In genomic region chr20:13638496-13639477, GRCh38 we compare ENCODE assay signal across 8 cellular contexts. TPM values are rescaled to one million over a fixed set of nuclear protein-coding genes. Genes with fewer than 3 reads are reported as not detected.
DNase-seq lines count a peak whose midpoint lies in the region; ATAC-seq and TF ChIP-seq lines count a peak whose summit lies in the region.

A gene with protein sequence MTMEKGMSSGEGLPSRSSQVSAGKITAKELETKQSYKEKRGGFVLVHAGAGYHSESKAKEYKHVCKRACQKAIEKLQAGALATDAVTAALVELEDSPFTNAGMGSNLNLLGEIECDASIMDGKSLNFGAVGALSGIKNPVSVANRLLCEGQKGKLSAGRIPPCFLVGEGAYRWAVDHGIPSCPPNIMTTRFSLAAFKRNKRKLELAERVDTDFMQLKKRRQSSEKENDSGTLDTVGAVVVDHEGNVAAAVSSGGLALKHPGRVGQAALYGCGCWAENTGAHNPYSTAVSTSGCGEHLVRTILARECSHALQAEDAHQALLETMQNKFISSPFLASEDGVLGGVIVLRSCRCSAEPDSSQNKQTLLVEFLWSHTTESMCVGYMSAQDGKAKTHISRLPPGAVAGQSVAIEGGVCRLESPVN (minus strand): TSS chr20:13638932. CDS start chr20:13630078, 8,854 bp downstream.

- no peaks in the 10 kb centered on the region for H3K27me3 ChIP-seq in ascending aorta
- H3K27me3 ChIP-seq in right cardiac atrium (ENCODE audit: control insufficient read depth, insufficient read depth): no peaks in the 10 kb centered on the region
- H3K27me3 ChIP-seq in vagina: no peaks in the 10 kb centered on the region

- 1% methylated on average over 59 of the region's 59 CpGs for WGBS in right cardiac atrium

- peak within 1 kb of the TSS; percentile 80 for H3K27ac Mint-ChIP-seq in T-helper 17 cell

- ATAC-seq in HG02885 (IDR thresholded peaks at IDR 0.05; ENCODE audit: poor library complexity, unreplicated experiment) (peak; percentile 100), T-helper 17 cell (peak; percentile 100), right cardiac atrium (peak; percentile 100)

- intact Hi-C loops in ascending aorta (cut with DNase I) (loop anchor here (5.0 kb wide), 1 partner anchor 34 kb away; no protein-coding TSS in a partner anchor), right cardiac atrium (cut with DNase I) (no loop called here), vagina (cut with DNase I) (no loop called here)

- H3K4me1 ChIP-seq in ascending aorta: peaks cover 0 to 7% of the 10 kb centered on the region in 2 donors
- no peaks in the 10 kb centered on the region for H3K4me1 ChIP-seq in right cardiac atrium (ENCODE audit: control insufficient read depth, insufficient read depth, low read length)
- H3K4me1 ChIP-seq in vagina: peaks cover 9% of the 10 kb centered on the region

- peak; percentile 75 for TF ChIP-seq POLR2A in GM15510 (IDR thresholded peaks at IDR 0.05; ENCODE audit: borderline replicate concordance, extremely low read depth, insufficient read length)
- TF ChIP-seq POLR2A in vagina (IDR thresholded peaks at IDR 0.05): peak in 1 of 2 donors; percentile 32

- H3K4me1 Mint-ChIP-seq in T-helper 17 cell: peaks cover 14% of the 10 kb centered on the region

- H3K36me3 Mint-ChIP-seq in T-helper 17 cell (ENCODE audit: low read depth): peaks cover 2% of the 10 kb centered on the region

- H3K27ac ChIP-seq in ascending aorta (peak within 1 kb of the TSS; percentile 74 to 77), right cardiac atrium (ENCODE audit: low read length) (peak within 1 kb of the TSS; percentile 22), vagina (peak within 1 kb of the TSS; percentile 79)

- TF ChIP-seq CTCF in ascending aorta (IDR thresholded peaks at IDR 0.05) (no peak), vagina (IDR thresholded peaks at IDR 0.05) (no peak)

- H3K4me3 Mint-ChIP-seq in T-helper 17 cell: peak within 1 kb of the TSS; percentile 91

- H3K4me3 ChIP-seq in ascending aorta (peak within 1 kb of the TSS; percentile 85), right cardiac atrium (ENCODE audit: low read length) (peak within 1 kb of the TSS; percentile 52), vagina (peak within 1 kb of the TSS; percentile 80 to 91)

- DNase-seq in NCI-H1694 treated with DMSO at 0.1 percent for 48 hours (lab: John Stamatoyannopoulos, UW) (peak; percentile 77), T-helper 17 cell (peak; percentile 92 to 96 (median 95)), ascending aorta (ENCODE audit: low spot score in 2 of 2) (peak; percentile 83 to 98), right cardiac atrium (peak; percentile 96 to 98 (median 97)), putamen (ENCODE audit: low spot score) (peak; percentile 94), vagina (ENCODE audit: extremely low spot score in 2 of 2) (peak; percentile 96 to 97)

- H3K9me3 ChIP-seq in T-helper 17 cell (ENCODE audit: control insufficient read depth, low read length, poor library complexity, severe bottlenecking): no peaks in the 10 kb centered on the region
- H3K9me3 ChIP-seq in ascending aorta: no peaks in the 10 kb centered on the region
- no peaks in the 10 kb centered on the region for H3K9me3 ChIP-seq in right cardiac atrium (ENCODE audit: control insufficient read depth, low read length)
- no peaks in the 10 kb centered on the region for H3K9me3 ChIP-seq in vagina

- no peaks in the 10 kb centered on the region for H3K36me3 ChIP-seq in ascending aorta
- no peaks in the 10 kb centered on the region for H3K36me3 ChIP-seq in vagina

- peaks cover 15% of the 10 kb centered on the region for H3K27me3 Mint-ChIP-seq in T-helper 17 cell

RNA-seq across cellular contexts. Expression of the gene that starts here (rescaled TPM):
- total RNA-seq in T-helper 17 cell: 10 to 100 TPM; 14.0 to 15.0 TPM
- total RNA-seq in ascending aorta: 17.2 TPM
- 1 to 10 TPM; 6.9 to 9.7 (median 8.5) TPM for total RNA-seq in right cardiac atrium
- 2.7 TPM for polyA plus RNA-seq in right cardiac atrium
- total RNA-seq in vagina: 12.5 TPM

Comparison
In these comparisons a context has a peak if more than half of its experiments do, and no peak if none do; other contexts are left out.
1. Peak in every context shown above with its lines: DNase-seq, ATAC-seq, H3K4me3 ChIP-seq and H3K27ac ChIP-seq.
2. H3K27ac ChIP-seq: peak in every context shown above with its lines; median percentile 79 in vagina; 76 in ascending aorta; 22 in right cardiac atrium.